Comparison of ENCODE assay signal across 2 cellular contexts in the genomic region with DNA sequence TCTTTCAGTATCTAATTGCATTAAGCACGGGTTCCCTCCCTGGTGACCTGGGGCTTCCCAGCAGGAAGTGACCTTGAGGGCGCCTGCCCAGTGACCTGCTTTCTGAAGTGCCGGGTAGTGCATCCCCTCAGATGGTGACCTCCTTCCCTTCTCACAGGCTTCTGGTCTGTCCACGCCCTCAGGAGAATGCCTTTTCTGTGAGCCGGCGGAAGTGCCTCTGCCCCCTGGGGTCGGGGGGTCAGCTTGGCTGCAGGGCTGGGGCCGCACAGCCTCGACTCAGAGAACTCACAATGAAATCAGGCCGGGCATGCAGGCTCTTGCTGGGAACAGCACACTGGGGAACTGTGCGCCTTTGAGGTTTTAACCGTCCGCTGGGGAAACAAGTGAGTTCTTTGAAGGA.
TF ChIP-seq lines count a peak whose summit lies in the region.

No MANE protein-coding gene starts in this region.

TF ChIP-seq in SK-N-SH, 30 proteins besides CTCF, POLR2A, EP300 and RAD21 (continued from another document):
- TF ChIP-seq, protein P1, sequence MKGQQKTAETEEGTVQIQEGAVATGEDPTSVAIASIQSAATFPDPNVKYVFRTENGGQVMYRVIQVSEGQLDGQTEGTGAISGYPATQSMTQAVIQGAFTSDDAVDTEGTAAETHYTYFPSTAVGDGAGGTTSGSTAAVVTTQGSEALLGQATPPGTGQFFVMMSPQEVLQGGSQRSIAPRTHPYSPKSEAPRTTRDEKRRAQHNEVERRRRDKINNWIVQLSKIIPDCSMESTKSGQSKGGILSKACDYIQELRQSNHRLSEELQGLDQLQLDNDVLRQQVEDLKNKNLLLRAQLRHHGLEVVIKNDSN (IDR thresholded peaks at IDR 0.05; ENCODE audit: borderline replicate concordance, low read depth) = no peak
- TF ChIP-seq EZH2phosphoT487 (IDR thresholded peaks at IDR 0.05; ENCODE audit: borderline replicate concordance, low read depth) (no peak), CHD2 (IDR thresholded peaks at IDR 0.05; ENCODE audit: low read length, partially characterized antibody) (no peak), NRF1 (IDR thresholded peaks at IDR 0.05; ENCODE audit: low read depth, low read length) (no peak)

TF ChIP-seq in SK-N-SH treated with all-trans-retinoic acid at 6 μM for 48 hours, 23 proteins besides CTCF, POLR2A, EP300 and RAD21 (continued from another document):
- TF ChIP-seq, protein P2, sequence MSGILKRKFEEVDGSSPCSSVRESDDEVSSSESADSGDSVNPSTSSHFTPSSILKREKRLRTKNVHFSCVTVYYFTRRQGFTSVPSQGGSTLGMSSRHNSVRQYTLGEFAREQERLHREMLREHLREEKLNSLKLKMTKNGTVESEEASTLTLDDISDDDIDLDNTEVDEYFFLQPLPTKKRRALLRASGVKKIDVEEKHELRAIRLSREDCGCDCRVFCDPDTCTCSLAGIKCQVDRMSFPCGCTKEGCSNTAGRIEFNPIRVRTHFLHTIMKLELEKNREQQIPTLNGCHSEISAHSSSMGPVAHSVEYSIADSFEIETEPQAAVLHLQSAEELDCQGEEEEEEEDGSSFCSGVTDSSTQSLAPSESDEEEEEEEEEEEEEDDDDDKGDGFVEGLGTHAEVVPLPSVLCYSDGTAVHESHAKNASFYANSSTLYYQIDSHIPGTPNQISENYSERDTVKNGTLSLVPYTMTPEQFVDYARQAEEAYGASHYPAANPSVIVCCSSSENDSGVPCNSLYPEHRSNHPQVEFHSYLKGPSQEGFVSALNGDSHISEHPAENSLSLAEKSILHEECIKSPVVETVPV (CRISPR knock-in tag; IDR thresholded peaks at IDR 0.05) = no peak
- TF ChIP-seq ZFP3 (CRISPR knock-in tag; IDR thresholded peaks at IDR 0.05) (no peak), TCF4 (CRISPR knock-in tag; IDR thresholded peaks at IDR 0.05; ENCODE audit: borderline replicate concordance) (no peak), ESRRG (CRISPR knock-in tag; IDR thresholded peaks at IDR 0.05) (no peak), GLIS3 (CRISPR knock-in tag; IDR thresholded peaks at IDR 0.05) (no peak), RARB (CRISPR knock-in tag; IDR thresholded peaks at IDR 0.05) (no peak), CSDC2 (CRISPR knock-in tag; IDR thresholded peaks at IDR 0.05) (no peak), SNAI2 (CRISPR knock-in tag; IDR thresholded peaks at IDR 0.05) (no peak), ZC3H10 (CRISPR knock-in tag; IDR thresholded peaks at IDR 0.05) (no peak), OSR1 (CRISPR knock-in tag; IDR thresholded peaks at IDR 0.05) (no peak), ZFP30 (CRISPR knock-in tag; IDR thresholded peaks at IDR 0.05) (no peak), ISL1 (CRISPR knock-in tag; IDR thresholded peaks at IDR 0.05) (no peak), ZNF70 (CRISPR knock-in tag; IDR thresholded peaks at IDR 0.05) (no peak), PPARA (CRISPR knock-in tag; IDR thresholded peaks at IDR 0.05; ENCODE audit: borderline replicate concordance) (no peak), ARNTL (CRISPR knock-in tag; IDR thresholded peaks at IDR 0.05; ENCODE audit: borderline replicate concordance, low read depth) (no peak)
- TF ChIP-seq, protein P3, sequence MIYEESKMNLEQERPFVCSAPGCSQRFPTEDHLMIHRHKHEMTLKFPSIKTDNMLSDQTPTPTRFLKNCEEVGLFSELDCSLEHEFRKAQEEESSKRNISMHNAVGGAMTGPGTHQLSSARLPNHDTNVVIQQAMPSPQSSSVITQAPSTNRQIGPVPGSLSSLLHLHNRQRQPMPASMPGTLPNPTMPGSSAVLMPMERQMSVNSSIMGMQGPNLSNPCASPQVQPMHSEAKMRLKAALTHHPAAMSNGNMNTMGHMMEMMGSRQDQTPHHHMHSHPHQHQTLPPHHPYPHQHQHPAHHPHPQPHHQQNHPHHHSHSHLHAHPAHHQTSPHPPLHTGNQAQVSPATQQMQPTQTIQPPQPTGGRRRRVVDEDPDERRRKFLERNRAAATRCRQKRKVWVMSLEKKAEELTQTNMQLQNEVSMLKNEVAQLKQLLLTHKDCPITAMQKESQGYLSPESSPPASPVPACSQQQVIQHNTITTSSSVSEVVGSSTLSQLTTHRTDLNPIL (CRISPR knock-in tag; IDR thresholded peaks at IDR 0.05; ENCODE audit: low read depth) = no peak
